18 cellular contexts compared by ENCODE assay signal in the genomic region with DNA sequence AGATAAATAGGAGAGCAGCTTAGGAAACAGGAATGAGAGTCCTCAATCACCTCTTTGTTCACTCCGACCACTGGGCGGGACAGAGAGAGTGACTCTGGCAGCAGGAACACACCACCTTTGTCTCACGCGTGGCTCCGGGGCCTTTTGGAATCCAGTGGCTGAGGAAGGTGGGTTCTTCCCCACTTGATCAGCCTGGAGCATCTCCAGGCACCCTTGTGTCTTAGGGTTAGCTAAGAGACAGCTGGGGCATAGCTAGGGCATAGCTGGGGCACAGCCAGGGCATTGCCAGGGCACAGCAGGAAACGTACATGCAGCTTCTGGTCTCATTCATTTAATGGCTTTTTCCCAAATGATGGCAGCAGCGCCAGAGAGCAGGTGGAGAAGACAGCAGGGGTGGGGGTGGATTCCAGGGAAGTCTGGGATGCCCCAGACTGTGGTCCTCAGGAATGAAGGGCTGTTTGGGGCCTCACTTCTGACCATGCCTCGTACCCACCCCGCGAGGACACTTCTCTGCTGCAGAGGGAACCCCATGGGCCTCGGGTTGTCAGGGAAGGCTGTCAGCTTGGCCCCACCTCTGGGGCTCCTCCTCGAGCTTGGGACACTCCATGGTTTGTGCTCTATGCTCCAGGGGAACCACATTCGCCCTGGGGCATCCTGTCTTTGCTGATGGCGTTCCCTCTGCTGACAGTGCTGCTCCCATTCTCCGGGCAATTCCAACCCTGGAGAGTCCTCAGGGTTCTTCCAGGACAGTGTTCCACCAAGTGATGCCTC. TPM values are rescaled to one million over a fixed set of nuclear protein-coding genes. Genes with fewer than 3 reads are reported as not detected.
DNase-seq lines count a peak whose midpoint lies in the region; TF ChIP-seq lines count a peak whose summit lies in the region.
"Had no signal": no experiment of that assay in that cellular context is flagged by ENCODE, and none has a peak within 500 bp of the region (broad histone marks: within the 10 kb centered on the region; RNA-seq: fewer than 3 reads in every experiment).

No MANE protein-coding gene starts in this region.

- H2BK12ac ChIP-seq in neuronal stem cell (ENCODE audit: low read length), result peak overlapping the region; percentile 28

- peak overlapping the region; percentile 90 for H2AK5ac ChIP-seq in neuronal stem cell (ENCODE audit: low read depth, low read length)

- H3K36me3 ChIP-seq in neuronal stem cell (replicated peaks in 1 of 2; ENCODE audit: control insufficient read depth in 2 of 2, insufficient read depth in 2 of 2, low read length in 2 of 2), result no peaks in the 10 kb centered on the region
- H3K36me3 ChIP-seq: esophagus squamous epithelium, lower lobe of right lung, SJSA1 had no signal

- H3K9ac ChIP-seq in neuronal stem cell (ENCODE audit: low read depth, low read length, poor library complexity), result peak overlapping the region; percentile 38

- H3K18ac ChIP-seq in neuronal stem cell (ENCODE audit: low read length), result peak overlapping the region; percentile 50

- peak overlapping the region; percentile 44 for H3K23ac ChIP-seq in neuronal stem cell (ENCODE audit: low read depth, low read length, poor library complexity)

- no peak overlapping the region for H4K91ac ChIP-seq in neuronal stem cell (ENCODE audit: low read depth, low read length, poor library complexity)

- H2BK15ac ChIP-seq in neuronal stem cell (ENCODE audit: low read length), result peak overlapping the region; percentile 71

- H2BK120ac ChIP-seq in neuronal stem cell (ENCODE audit: low read depth, low read length), result peak overlapping the region; percentile 10

- H3K4me2 ChIP-seq in neuronal stem cell (ENCODE audit: insufficient read depth, low read length, poor library complexity, severe bottlenecking), result no peak overlapping the region

- H3K27ac ChIP-seq in 22Rv1 (peak overlapping the region; percentile 88), coronary artery (no peak overlapping the region), neuronal stem cell (replicated peaks; ENCODE audit: low read length) (no peak overlapping the region)
- H3K27ac ChIP-seq: lower lobe of right lung, SJSA1 had no signal

- H4K8ac ChIP-seq in neuronal stem cell (ENCODE audit: low read depth, low read length), result no peak overlapping the region

- no peaks in the 10 kb centered on the region for H3K79me1 ChIP-seq in neuronal stem cell (ENCODE audit: low read depth, low read length)

- WGBS in neuronal stem cell (ENCODE audit: extremely low coverage in 2 of 2, insufficient read length in 2 of 2, insufficient replicate concordance in 1 of 2), 2 donors, result no CpG with 5 or more reads among the region's 15 CpGs

- no peak overlapping the region for H3K4ac ChIP-seq in neuronal stem cell (ENCODE audit: low read length)

- DNase-seq in HT-29 (ENCODE audit: low spot score) (peak; percentile 86), coronary artery (ENCODE audit: low spot score) (peak; percentile 62), neuronal stem cell (ENCODE audit: low spot score) (no peak), SW 1271 (lab: John Stamatoyannopoulos, UW) (no peak), RPMI8226 (no peak), foreskin melanocyte (no peak)
- DNase-seq in stimulated activated CD8-positive, alpha-beta memory T cell treated with anti-CD3 and anti-CD28 coated beads, Interleukin-4, amount 100 ng/mL, for 48 hours, result no peak
- DNase-seq: activated CD4-positive, alpha-beta T cell treated with anti-CD3 and anti-CD28 coated beads for 1 hour; activated CD8-positive, alpha-beta memory T cell treated with anti-CD3 and anti-CD28 coated beads, Interleukin-2, amount 50 U/mL, for 48 hours; esophagus squamous epithelium; glutamatergic neuron; lower lobe of right lung; NCI-H2081; NCI-H524; OCI-M1; T-helper 9 cell had no signal

- H3K14ac ChIP-seq in neuronal stem cell (ENCODE audit: low read length), result no peak overlapping the region

- H2AFZ ChIP-seq in neuronal stem cell (ENCODE audit: low read length), result no peak overlapping the region

- peaks cover 0 to 3% (median 0%) of the 10 kb centered on the region in 3 experiments for H3K27me3 ChIP-seq in neuronal stem cell (ENCODE audit: control insufficient read depth in 3 of 3, insufficient read depth in 3 of 3, low read depth in 1 of 3, low read length in 3 of 3)
- H3K27me3 ChIP-seq: esophagus squamous epithelium, SJSA1 had no signal

- H3K4me1 ChIP-seq in neuronal stem cell (ENCODE audit: control insufficient read depth in 2 of 2, insufficient read depth in 1 of 2, low read depth in 1 of 2, low read length in 2 of 2), result peaks cover 0 to 15% of the 10 kb centered on the region in 2 donors

- no peak overlapping the region for H2BK5ac ChIP-seq in neuronal stem cell (ENCODE audit: low read length)

- H3K4me3 ChIP-seq in coronary artery (no peak overlapping the region), neuronal stem cell (ENCODE audit: low read length in 2 of 2) (no peak overlapping the region)
- H3K4me3 ChIP-seq: esophagus squamous epithelium, lower lobe of right lung, SJSA1 had no signal

- no peaks in the 10 kb centered on the region for H3K9me3 ChIP-seq in neuronal stem cell (replicated peaks in 1 of 2; ENCODE audit: control insufficient read depth in 2 of 2, insufficient read depth in 1 of 2, low read depth in 1 of 2, low read length in 2 of 2)
- H3K9me3 ChIP-seq: esophagus squamous epithelium, lower lobe of right lung, SJSA1 had no signal

- TF ChIP-seq CTCF in 22Rv1 (IDR thresholded peaks at IDR 0.05) (no peak), coronary artery (IDR thresholded peaks at IDR 0.05) (no peak)

RNA-seq across cellular contexts. Expression of gene SHANK2, which starts 30.4 kb away (rescaled TPM):
- total RNA-seq in HT-29 (2014; rRNA removed; shearing (Covaris generic)), result 2.5 and 5.4 TPM in 2 replicates
- polyA plus RNA-seq in neuronal stem cell (2013, experiment 1 of 2), result 5.0 TPM
- polyA plus RNA-seq in neuronal stem cell (2013, experiment 2 of 2), result 5.0 TPM

Comparison
In these comparisons a context has a peak if more than half of its experiments do, and no peak if none do; other contexts are left out.
1. DNase-seq: peak in HT-29 (single experiment) and coronary artery (single experiment); none in neuronal stem cell (single experiment), stimulated activated CD8-positive, alpha-beta memory T cell treated with anti-CD3 and anti-CD28 coated beads, Interleukin-4, amount 100 ng/mL, for 48 hours (single experiment), SW 1271 (0 of 2), RPMI8226 (single experiment) and foreskin melanocyte (single experiment).